In genomic region chr17:20992987-20993862, GRCh38 we compare ENCODE assay signal across 8 cellular contexts. TPM values are rescaled to one million over a fixed set of nuclear protein-coding genes. Genes with fewer than 3 reads are reported as not detected.
DNase-seq lines count a peak whose midpoint lies in the region; ATAC-seq and TF ChIP-seq lines count a peak whose summit lies in the region.

No MANE protein-coding gene starts in this region.

- ATAC-seq in GM18868 (IDR thresholded peaks at IDR 0.05; ENCODE audit: unreplicated experiment) = peak; percentile 57
- ATAC-seq in right lobe of liver = peak; percentile 70 to 90 (median 81)
- ATAC-seq in GM18909 (IDR thresholded peaks at IDR 0.05; ENCODE audit: poor library complexity, unreplicated experiment) = no peak

- TF ChIP-seq CTCF in dorsolateral prefrontal cortex (IDR thresholded peaks at IDR 0.05 in 54 of 56, conservative IDR thresholded peaks at IDR 0.05 in 2 of 56; ENCODE audit: low read depth in 1 of 56, partially characterized antibody in 56 of 56) = peak; percentile 70 to 94 (median 90)
- peak; percentile 86 to 89 (median 88) for TF ChIP-seq CTCF in right lobe of liver (IDR thresholded peaks at IDR 0.05)

- peak overlapping the region; percentile 5 to 98 (median 88) for H3K27ac ChIP-seq in dorsolateral prefrontal cortex
- no peak overlapping the region for H3K27ac ChIP-seq in right lobe of liver

- TF ChIP-seq POLR2A in right lobe of liver (IDR thresholded peaks at IDR 0.05) = no peak

- H3K27me3 ChIP-seq in dorsolateral prefrontal cortex (no peaks in the 10 kb centered on the region), right lobe of liver (no peaks in the 10 kb centered on the region)

- peak overlapping the region in 33 of 59 donors; percentile 8 to 59 (median 30) for H3K4me3 ChIP-seq in dorsolateral prefrontal cortex
- no peak overlapping the region for H3K4me3 ChIP-seq in right lobe of liver

- DNase-seq in ACHN = peak; percentile 75
- peak; percentile 65 for DNase-seq in NCI-H2227 (lab: John Stamatoyannopoulos, UW; ENCODE audit: unreplicated experiment)
- peak; percentile 32 to 55 for DNase-seq in activated CD4-positive, alpha-beta T cell treated with anti-CD3 and anti-CD28 coated beads, Interleukin-2, amount 50 U/mL, for 24 hours (ENCODE audit: low read depth in 1 of 2, low spot score in 1 of 2)
- DNase-seq in dorsolateral prefrontal cortex = peak; percentile 49 to 91 (median 78)
- DNase-seq in right lobe of liver = no peak
- DNase-seq in stimulated activated CD4-positive, alpha-beta T cell treated with anti-CD3 and anti-CD28 coated beads, TNF-alpha, amount 100 ng/mL, for 1 hour (ENCODE audit: low read depth in 3 of 3, low spot score in 1 of 3) = peak in 2 of 3 donors; percentile 34 to 44

- no peaks in the 10 kb centered on the region for H3K36me3 ChIP-seq in right lobe of liver

- in situ Hi-C loops in ACHN (cut with HindIII; ENCODE audit: low pct_ligation_motif_present, low pct_unique_long_range_greater_than_20kb, low sequenced_read_pairs) = no loop called here

- H3K4me1 ChIP-seq in right lobe of liver = no peaks in the 10 kb centered on the region

- H3K9me3 ChIP-seq in right lobe of liver = no peaks in the 10 kb centered on the region

- 32% methylated on average over 9 of the region's 17 CpGs for WGBS in right lobe of liver (ENCODE audit: insufficient coverage, low coverage, low lambda C conversion rate, missing lambda C conversion rate)

- intact Hi-C loops in dorsolateral prefrontal cortex (cut with DNase I) = loop anchor here (2.0 to 5.0 kb wide), 3 partner anchors 81 to 191 kb away; no protein-coding TSS in a partner anchor
- intact Hi-C loops in right lobe of liver (cut with DNase I) = loop anchor here (5.0 to 10.0 kb wide), 3 partner anchors 46 to 768 kb away; no protein-coding TSS in a partner anchor

RNA-seq across cellular contexts. Expression of gene USP22, which starts 49.6 kb away (rescaled TPM):
- total RNA-seq in dorsolateral prefrontal cortex = 100 to 1,000 TPM; 223 to 385 (median 299) TPM
- 10 to 100 TPM; 69.8 to 81.2 (median 77.7) TPM for total RNA-seq in right lobe of liver

Comparison
In these comparisons a context has a peak if more than half of its experiments do, and no peak if none do; other contexts are left out.
1. DNase-seq: peak in ACHN (single experiment), NCI-H2227 (single experiment), activated CD4-positive, alpha-beta T cell treated with anti-CD3 and anti-CD28 coated beads, Interleukin-2, amount 50 U/mL, for 24 hours (2 of 2), dorsolateral prefrontal cortex (10 of 10) and stimulated activated CD4-positive, alpha-beta T cell treated with anti-CD3 and anti-CD28 coated beads, TNF-alpha, amount 100 ng/mL, for 1 hour (2 of 3); none in right lobe of liver (0 of 3).
2. H3K27ac ChIP-seq: peak in dorsolateral prefrontal cortex (59 of 59); none in right lobe of liver (0 of 3).
3. H3K4me3 ChIP-seq: peak in dorsolateral prefrontal cortex (33 of 59); none in right lobe of liver (0 of 3).